In the genomic region with DNA sequence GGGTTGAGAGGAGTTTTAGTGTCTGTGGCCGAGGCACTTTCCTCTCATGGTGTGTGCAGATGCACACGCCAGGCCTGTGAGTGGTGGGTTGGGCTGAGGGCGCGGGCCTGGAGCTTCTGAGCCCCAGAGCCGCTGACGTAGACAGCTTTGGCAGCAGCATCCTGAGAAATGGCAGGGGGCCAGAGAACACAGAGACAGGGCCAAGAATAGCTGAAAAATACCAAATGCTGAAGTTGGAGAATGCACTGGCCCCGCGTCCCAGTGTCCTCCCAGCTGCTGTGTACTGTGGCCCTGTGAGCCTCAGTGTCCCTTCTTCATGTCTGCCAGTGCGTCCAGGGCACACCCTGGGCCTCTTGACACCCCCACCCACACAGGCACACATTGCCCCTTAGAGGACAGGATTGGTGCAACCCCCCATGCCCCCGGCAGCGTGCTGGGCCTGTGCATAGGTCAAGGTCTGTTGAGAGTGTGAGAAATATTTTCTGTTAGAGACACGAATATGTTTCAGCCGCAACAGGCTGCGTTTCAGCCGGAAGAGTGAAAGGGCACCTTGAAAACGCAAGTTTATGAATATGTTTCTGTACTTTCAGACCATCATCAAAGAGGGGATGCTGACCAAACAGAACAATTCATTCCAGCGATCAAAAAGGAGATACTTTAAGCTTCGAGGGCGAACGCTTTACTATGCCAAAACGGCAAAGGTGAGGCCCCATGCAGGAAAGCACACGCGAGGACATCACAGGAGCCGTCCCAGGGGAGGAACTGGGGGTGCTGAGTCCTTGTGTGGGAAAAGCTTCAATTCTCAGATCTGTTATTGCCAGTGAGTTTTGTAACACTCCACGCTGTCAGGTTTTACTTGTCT, we compare ENCODE assay signal across 1 cellular context.
TF ChIP-seq lines count a peak whose summit lies in the region.

No MANE protein-coding gene starts in this region.

TF ChIP-seq in HepG2, 621 proteins besides CTCF, POLR2A, EP300 and RAD21 (continued from another document and continues in another):
- TF ChIP-seq KDM6A (CRISPR knock-in tag; IDR thresholded peaks at IDR 0.05; ENCODE audit: low read depth) (peak; percentile 82; the same call in 1 of the 2 replicates), ZNF709 (CRISPR knock-in tag; IDR thresholded peaks at IDR 0.05) (0 out of 2 replicates have a peak, but pooled peaks have one; percentile 41), ETV6 (CRISPR knock-in tag; conservative IDR thresholded peaks at IDR 0.05) (no peak), MAFK (conservative IDR thresholded peaks at IDR 0.05 in 1 of 2, IDR thresholded peaks at IDR 0.05 in 1 of 2; ENCODE audit: low read length in 2 of 2) (no peak), ZNF224 (CRISPR knock-in tag; IDR thresholded peaks at IDR 0.05) (no peak), FLYWCH1 (CRISPR knock-in tag; IDR thresholded peaks at IDR 0.05) (no peak), FOXA3 (CRISPR knock-in tag; IDR thresholded peaks at IDR 0.05) (peak; percentile 62; the same call in 1 of the 2 replicates), SOX5 (CRISPR knock-in tag; IDR thresholded peaks at IDR 0.05; ENCODE audit: borderline replicate concordance) (peak; percentile 73; the same call in 1 of the 2 replicates), MZF1 (CRISPR knock-in tag; IDR thresholded peaks at IDR 0.05; ENCODE audit: borderline replicate concordance) (no peak), ZSCAN9 (CRISPR knock-in tag; IDR thresholded peaks at IDR 0.05; ENCODE audit: borderline replicate concordance) (no peak), PCBP2 (optimal IDR thresholded peaks at IDR 0.05; ENCODE audit: low read depth, low read length, poor library complexity, severe bottlenecking) (no peak), ZNF761 (CRISPR knock-in tag; conservative IDR thresholded peaks at IDR 0.05) (no peak), TCF7L2 (IDR thresholded peaks at IDR 0.05; ENCODE audit: low read depth, low read length) (no peak), ZNF549 (CRISPR knock-in tag; IDR thresholded peaks at IDR 0.05) (no peak), ZNF350 (CRISPR knock-in tag; IDR thresholded peaks at IDR 0.05; ENCODE audit: borderline replicate concordance, low read depth) (peak; percentile 94), ZNF660 (CRISPR knock-in tag; IDR thresholded peaks at IDR 0.05; ENCODE audit: borderline replicate concordance, low read depth) (no peak), ASH2L (IDR thresholded peaks at IDR 0.05; ENCODE audit: insufficient read length, low read depth, low read length) (peak; percentile 99), ARID2 (CRISPR knock-in tag; IDR thresholded peaks at IDR 0.05; ENCODE audit: borderline replicate concordance) (no peak; the same call in 1 of the 2 replicates), PITX1 (CRISPR knock-in tag; IDR thresholded peaks at IDR 0.05) (peak; percentile 66; the same call in 1 of the 2 replicates), ZNF567 (CRISPR knock-in tag; IDR thresholded peaks at IDR 0.05; ENCODE audit: borderline replicate concordance) (no peak), GATAD1 (CRISPR knock-in tag; IDR thresholded peaks at IDR 0.05) (0 out of 2 replicates have a peak, but pooled peaks have one; percentile 16), KDM5A (IDR thresholded peaks at IDR 0.05; ENCODE audit: borderline replicate concordance, low read length) (no peak), KDM2A (CRISPR knock-in tag; IDR thresholded peaks at IDR 0.05; ENCODE audit: borderline replicate concordance, low read depth) (0 out of 2 replicates have a peak, but pooled peaks have one; percentile 50), SRSF1 (optimal IDR thresholded peaks at IDR 0.05; ENCODE audit: low read depth, low read length) (no peak), ZNF468 (CRISPR knock-in tag; IDR thresholded peaks at IDR 0.05) (no peak), ZNF547 (CRISPR knock-in tag; IDR thresholded peaks at IDR 0.05) (no peak), PHB2 (IDR thresholded peaks at IDR 0.05; ENCODE audit: partially characterized antibody) (no peak), ZNF296 (CRISPR knock-in tag; conservative IDR thresholded peaks at IDR 0.05) (no peak), ZIK1 (CRISPR knock-in tag; IDR thresholded peaks at IDR 0.05; ENCODE audit: borderline replicate concordance, low read depth) (peak; percentile 20; the same call in 1 of the 2 replicates), ZNF232 (CRISPR knock-in tag; IDR thresholded peaks at IDR 0.05; ENCODE audit: borderline replicate concordance) (peak; percentile 72; the same call in 1 of the 2 replicates)
- TF ChIP-seq, protein P1, sequence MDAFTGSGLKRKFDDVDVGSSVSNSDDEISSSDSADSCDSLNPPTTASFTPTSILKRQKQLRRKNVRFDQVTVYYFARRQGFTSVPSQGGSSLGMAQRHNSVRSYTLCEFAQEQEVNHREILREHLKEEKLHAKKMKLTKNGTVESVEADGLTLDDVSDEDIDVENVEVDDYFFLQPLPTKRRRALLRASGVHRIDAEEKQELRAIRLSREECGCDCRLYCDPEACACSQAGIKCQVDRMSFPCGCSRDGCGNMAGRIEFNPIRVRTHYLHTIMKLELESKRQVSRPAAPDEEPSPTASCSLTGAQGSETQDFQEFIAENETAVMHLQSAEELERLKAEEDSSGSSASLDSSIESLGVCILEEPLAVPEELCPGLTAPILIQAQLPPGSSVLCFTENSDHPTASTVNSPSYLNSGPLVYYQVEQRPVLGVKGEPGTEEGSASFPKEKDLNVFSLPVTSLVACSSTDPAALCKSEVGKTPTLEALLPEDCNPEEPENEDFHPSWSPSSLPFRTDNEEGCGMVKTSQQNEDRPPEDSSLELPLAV (CRISPR knock-in tag; conservative IDR thresholded peaks at IDR 0.05; ENCODE audit: low read depth), result no peak
- TF ChIP-seq, protein P2, sequence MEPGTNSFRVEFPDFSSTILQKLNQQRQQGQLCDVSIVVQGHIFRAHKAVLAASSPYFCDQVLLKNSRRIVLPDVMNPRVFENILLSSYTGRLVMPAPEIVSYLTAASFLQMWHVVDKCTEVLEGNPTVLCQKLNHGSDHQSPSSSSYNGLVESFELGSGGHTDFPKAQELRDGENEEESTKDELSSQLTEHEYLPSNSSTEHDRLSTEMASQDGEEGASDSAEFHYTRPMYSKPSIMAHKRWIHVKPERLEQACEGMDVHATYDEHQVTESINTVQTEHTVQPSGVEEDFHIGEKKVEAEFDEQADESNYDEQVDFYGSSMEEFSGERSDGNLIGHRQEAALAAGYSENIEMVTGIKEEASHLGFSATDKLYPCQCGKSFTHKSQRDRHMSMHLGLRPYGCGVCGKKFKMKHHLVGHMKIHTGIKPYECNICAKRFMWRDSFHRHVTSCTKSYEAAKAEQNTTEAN (CRISPR knock-in tag; conservative IDR thresholded peaks at IDR 0.05), result peak; percentile 85
- TF ChIP-seq, protein P3, sequence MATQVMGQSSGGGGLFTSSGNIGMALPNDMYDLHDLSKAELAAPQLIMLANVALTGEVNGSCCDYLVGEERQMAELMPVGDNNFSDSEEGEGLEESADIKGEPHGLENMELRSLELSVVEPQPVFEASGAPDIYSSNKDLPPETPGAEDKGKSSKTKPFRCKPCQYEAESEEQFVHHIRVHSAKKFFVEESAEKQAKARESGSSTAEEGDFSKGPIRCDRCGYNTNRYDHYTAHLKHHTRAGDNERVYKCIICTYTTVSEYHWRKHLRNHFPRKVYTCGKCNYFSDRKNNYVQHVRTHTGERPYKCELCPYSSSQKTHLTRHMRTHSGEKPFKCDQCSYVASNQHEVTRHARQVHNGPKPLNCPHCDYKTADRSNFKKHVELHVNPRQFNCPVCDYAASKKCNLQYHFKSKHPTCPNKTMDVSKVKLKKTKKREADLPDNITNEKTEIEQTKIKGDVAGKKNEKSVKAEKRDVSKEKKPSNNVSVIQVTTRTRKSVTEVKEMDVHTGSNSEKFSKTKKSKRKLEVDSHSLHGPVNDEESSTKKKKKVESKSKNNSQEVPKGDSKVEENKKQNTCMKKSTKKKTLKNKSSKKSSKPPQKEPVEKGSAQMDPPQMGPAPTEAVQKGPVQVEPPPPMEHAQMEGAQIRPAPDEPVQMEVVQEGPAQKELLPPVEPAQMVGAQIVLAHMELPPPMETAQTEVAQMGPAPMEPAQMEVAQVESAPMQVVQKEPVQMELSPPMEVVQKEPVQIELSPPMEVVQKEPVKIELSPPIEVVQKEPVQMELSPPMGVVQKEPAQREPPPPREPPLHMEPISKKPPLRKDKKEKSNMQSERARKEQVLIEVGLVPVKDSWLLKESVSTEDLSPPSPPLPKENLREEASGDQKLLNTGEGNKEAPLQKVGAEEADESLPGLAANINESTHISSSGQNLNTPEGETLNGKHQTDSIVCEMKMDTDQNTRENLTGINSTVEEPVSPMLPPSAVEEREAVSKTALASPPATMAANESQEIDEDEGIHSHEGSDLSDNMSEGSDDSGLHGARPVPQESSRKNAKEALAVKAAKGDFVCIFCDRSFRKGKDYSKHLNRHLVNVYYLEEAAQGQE (IDR thresholded peaks at IDR 0.05; ENCODE audit: borderline replicate concordance in 1 of 2, low read depth in 1 of 2, low read length in 2 of 2), result no peak; a peak in 1 of 4 replicates
- TF ChIP-seq, protein P4, sequence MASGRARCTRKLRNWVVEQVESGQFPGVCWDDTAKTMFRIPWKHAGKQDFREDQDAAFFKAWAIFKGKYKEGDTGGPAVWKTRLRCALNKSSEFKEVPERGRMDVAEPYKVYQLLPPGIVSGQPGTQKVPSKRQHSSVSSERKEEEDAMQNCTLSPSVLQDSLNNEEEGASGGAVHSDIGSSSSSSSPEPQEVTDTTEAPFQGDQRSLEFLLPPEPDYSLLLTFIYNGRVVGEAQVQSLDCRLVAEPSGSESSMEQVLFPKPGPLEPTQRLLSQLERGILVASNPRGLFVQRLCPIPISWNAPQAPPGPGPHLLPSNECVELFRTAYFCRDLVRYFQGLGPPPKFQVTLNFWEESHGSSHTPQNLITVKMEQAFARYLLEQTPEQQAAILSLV (CRISPR knock-in tag; IDR thresholded peaks at IDR 0.05; ENCODE audit: borderline replicate concordance), result no peak
- TF ChIP-seq, protein P5, sequence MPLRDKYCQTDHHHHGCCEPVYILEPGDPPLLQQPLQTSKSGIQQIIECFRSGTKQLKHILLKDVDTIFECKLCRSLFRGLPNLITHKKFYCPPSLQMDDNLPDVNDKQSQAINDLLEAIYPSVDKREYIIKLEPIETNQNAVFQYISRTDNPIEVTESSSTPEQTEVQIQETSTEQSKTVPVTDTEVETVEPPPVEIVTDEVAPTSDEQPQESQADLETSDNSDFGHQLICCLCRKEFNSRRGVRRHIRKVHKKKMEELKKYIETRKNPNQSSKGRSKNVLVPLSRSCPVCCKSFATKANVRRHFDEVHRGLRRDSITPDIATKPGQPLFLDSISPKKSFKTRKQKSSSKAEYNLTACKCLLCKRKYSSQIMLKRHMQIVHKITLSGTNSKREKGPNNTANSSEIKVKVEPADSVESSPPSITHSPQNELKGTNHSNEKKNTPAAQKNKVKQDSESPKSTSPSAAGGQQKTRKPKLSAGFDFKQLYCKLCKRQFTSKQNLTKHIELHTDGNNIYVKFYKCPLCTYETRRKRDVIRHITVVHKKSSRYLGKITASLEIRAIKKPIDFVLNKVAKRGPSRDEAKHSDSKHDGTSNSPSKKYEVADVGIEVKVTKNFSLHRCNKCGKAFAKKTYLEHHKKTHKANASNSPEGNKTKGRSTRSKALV (CRISPR knock-in tag; IDR thresholded peaks at IDR 0.05), result no peak
- TF ChIP-seq, protein P6, sequence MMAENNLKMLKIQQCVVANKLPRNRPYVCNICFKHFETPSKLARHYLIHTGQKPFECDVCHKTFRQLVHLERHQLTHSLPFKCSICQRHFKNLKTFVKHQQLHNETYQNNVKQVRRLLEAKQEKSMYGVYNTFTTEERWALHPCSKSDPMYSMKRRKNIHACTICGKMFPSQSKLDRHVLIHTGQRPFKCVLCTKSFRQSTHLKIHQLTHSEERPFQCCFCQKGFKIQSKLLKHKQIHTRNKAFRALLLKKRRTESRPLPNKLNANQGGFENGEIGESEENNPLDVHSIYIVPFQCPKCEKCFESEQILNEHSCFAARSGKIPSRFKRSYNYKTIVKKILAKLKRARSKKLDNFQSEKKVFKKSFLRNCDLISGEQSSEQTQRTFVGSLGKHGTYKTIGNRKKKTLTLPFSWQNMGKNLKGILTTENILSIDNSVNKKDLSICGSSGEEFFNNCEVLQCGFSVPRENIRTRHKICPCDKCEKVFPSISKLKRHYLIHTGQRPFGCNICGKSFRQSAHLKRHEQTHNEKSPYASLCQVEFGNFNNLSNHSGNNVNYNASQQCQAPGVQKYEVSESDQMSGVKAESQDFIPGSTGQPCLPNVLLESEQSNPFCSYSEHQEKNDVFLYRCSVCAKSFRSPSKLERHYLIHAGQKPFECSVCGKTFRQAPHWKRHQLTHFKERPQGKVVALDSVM (CRISPR knock-in tag; IDR thresholded peaks at IDR 0.05), result peak; percentile 59; the same call in 1 of the 2 replicates
- TF ChIP-seq, protein P7, sequence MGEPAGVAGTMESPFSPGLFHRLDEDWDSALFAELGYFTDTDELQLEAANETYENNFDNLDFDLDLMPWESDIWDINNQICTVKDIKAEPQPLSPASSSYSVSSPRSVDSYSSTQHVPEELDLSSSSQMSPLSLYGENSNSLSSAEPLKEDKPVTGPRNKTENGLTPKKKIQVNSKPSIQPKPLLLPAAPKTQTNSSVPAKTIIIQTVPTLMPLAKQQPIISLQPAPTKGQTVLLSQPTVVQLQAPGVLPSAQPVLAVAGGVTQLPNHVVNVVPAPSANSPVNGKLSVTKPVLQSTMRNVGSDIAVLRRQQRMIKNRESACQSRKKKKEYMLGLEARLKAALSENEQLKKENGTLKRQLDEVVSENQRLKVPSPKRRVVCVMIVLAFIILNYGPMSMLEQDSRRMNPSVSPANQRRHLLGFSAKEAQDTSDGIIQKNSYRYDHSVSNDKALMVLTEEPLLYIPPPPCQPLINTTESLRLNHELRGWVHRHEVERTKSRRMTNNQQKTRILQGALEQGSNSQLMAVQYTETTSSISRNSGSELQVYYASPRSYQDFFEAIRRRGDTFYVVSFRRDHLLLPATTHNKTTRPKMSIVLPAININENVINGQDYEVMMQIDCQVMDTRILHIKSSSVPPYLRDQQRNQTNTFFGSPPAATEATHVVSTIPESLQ (CRISPR knock-in tag; conservative IDR thresholded peaks at IDR 0.05), result no peak
- TF ChIP-seq, protein P8, sequence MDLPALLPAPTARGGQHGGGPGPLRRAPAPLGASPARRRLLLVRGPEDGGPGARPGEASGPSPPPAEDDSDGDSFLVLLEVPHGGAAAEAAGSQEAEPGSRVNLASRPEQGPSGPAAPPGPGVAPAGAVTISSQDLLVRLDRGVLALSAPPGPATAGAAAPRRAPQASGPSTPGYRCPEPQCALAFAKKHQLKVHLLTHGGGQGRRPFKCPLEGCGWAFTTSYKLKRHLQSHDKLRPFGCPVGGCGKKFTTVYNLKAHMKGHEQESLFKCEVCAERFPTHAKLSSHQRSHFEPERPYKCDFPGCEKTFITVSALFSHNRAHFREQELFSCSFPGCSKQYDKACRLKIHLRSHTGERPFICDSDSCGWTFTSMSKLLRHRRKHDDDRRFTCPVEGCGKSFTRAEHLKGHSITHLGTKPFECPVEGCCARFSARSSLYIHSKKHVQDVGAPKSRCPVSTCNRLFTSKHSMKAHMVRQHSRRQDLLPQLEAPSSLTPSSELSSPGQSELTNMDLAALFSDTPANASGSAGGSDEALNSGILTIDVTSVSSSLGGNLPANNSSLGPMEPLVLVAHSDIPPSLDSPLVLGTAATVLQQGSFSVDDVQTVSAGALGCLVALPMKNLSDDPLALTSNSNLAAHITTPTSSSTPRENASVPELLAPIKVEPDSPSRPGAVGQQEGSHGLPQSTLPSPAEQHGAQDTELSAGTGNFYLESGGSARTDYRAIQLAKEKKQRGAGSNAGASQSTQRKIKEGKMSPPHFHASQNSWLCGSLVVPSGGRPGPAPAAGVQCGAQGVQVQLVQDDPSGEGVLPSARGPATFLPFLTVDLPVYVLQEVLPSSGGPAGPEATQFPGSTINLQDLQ (CRISPR knock-in tag; IDR thresholded peaks at IDR 0.05), result no peak
- TF ChIP-seq, protein P9, sequence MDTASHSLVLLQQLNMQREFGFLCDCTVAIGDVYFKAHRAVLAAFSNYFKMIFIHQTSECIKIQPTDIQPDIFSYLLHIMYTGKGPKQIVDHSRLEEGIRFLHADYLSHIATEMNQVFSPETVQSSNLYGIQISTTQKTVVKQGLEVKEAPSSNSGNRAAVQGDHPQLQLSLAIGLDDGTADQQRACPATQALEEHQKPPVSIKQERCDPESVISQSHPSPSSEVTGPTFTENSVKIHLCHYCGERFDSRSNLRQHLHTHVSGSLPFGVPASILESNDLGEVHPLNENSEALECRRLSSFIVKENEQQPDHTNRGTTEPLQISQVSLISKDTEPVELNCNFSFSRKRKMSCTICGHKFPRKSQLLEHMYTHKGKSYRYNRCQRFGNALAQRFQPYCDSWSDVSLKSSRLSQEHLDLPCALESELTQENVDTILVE (CRISPR knock-in tag; IDR thresholded peaks at IDR 0.05), result no peak
